In genomic region chr5:92605591-92605990, GRCh38 we compare ENCODE assay signal across 17 cellular contexts.
"Had no signal": no experiment of that assay in that cellular context is flagged by ENCODE, and none has a peak within 500 bp of the region (broad histone marks: within the 10 kb centered on the region; RNA-seq: fewer than 3 reads in every experiment).

No MANE protein-coding gene starts in this region.

- H3K36me3 ChIP-seq: breast epithelium, heart right ventricle, left ventricle myocardium inferior, prostate gland, right lobe of liver had no signal

- H3K9me3 ChIP-seq: breast epithelium, prostate gland, right lobe of liver had no signal

- H3K4me3 ChIP-seq: breast epithelium, heart right ventricle, left ventricle myocardium inferior, prostate gland, right lobe of liver had no signal

- H3K27ac ChIP-seq: breast epithelium, heart right ventricle, left ventricle myocardium inferior, prostate gland, right lobe of liver had no signal

- DNase-seq: activated CD4-positive, alpha-beta memory T cell treated with anti-CD3 and anti-CD28 coated beads for 36 hours; activated CD4-positive, alpha-beta T cell treated with anti-CD3 and anti-CD28 coated beads for 1 hour; activated gamma-delta T cell; activated naive CD8-positive, alpha-beta T cell treated with anti-CD3 and anti-CD28 coated beads for 36 hours; activated T-cell treated with anti-CD3 and anti-CD28 coated beads, Interleukin-2, amount 50 U/mL, for 48 hours; anterior cingulate cortex; dermis blood vessel endothelial cell; endodermal cell; foreskin melanocyte; heart right ventricle; left ventricle myocardium inferior; natural killer cell; right lobe of liver; stimulated activated naive CD4-positive, alpha-beta T cell; trophoblast cell had no signal

- H3K27me3 ChIP-seq: breast epithelium, heart right ventricle, right lobe of liver had no signal

- H3K4me1 ChIP-seq: breast epithelium, heart right ventricle, left ventricle myocardium inferior, prostate gland, right lobe of liver had no signal

- ATAC-seq: heart right ventricle, natural killer cell, right lobe of liver had no signal
